In the genomic region with DNA sequence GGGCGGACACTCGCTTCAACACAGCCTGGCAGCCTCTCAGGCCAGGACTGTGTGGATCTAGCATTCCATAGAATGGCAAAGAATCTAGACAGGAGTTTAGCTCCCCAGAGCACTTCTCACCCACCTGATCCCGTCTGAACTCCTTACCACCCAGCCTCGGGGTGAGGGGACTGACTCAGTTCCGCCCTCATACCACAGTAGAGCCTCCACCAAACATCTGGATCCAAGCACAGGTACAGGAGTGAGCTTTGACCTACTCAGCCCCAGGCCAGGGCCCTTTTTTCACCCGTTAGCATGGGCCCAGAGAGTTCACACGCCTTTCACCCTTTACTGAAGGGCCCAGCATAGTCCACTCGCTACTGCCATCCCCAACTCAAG, we compare ENCODE assay signal across 8 cellular contexts. TPM values are rescaled to one million over a fixed set of nuclear protein-coding genes. Genes with fewer than 3 reads are reported as not detected.
DNase-seq lines count a peak whose midpoint lies in the region; ATAC-seq and TF ChIP-seq lines count a peak whose summit lies in the region.

No MANE protein-coding gene starts in this region.

- no peak overlapping the region for H4K91ac ChIP-seq in H9 (ENCODE audit: insufficient read length, low read depth, low read length)

- H2BK15ac ChIP-seq in H9 (ENCODE audit: low read depth, low read length): no peak overlapping the region

- peaks cover 6 to 27% (median 25%) of the 10 kb centered on the region in 3 experiments; a peak in 6 of 7 replicates for H3K36me3 Mint-ChIP-seq in H9 (ENCODE audit: insufficient read depth in 1 of 3, low read depth in 3 of 3)

- H3K36me3 ChIP-seq in left ventricle myocardium inferior: peaks cover 7% of the 10 kb centered on the region

- H3K9ac ChIP-seq in H9 (ENCODE audit: extremely low read depth, insufficient read length, low read length): peak overlapping the region; percentile 91

- peak overlapping the region in 2 of 3 experiments; percentile 92; a peak in 4 of 7 replicates for H3K27ac Mint-ChIP-seq in H9

- H2AK5ac ChIP-seq in H9 (ENCODE audit: insufficient read length, low read length): no peak overlapping the region

- H3T11ph ChIP-seq in H9 (ENCODE audit: low read length): no peak overlapping the region

- H2BK20ac ChIP-seq in H9 (ENCODE audit: low read depth, low read length, poor library complexity, severe bottlenecking): no peak overlapping the region

- DNase-seq in H9: no peak
- no peak for DNase-seq in left ventricle myocardium inferior
- DNase-seq in SKM-1 treated with dmso at 0.1 percent for 144 hours (lab: John Stamatoyannopoulos, UW; ENCODE audit: unreplicated experiment): no peak
- DNase-seq in stimulated activated CD4-positive, alpha-beta T cell treated with anti-CD3 and anti-CD28 coated beads, Interleukin-2, amount 100 ng/mL, for 24 hours: no peak

- peaks cover 5% of the 10 kb centered on the region for H3K23me2 ChIP-seq in H9 (ENCODE audit: insufficient read length, low read depth, low read length, poor library complexity, severe bottlenecking)

- no peak overlapping the region for H2AFZ ChIP-seq in H9 (ENCODE audit: low read length)

- peak overlapping the region; percentile 90 for H3K4me2 ChIP-seq in H9 (ENCODE audit: insufficient read depth, insufficient read length, low read length)

- H4K5ac ChIP-seq in H9 (ENCODE audit: insufficient read length, low read depth, low read length): peak overlapping the region; percentile 34

- H3K27ac ChIP-seq in H9 (ENCODE audit: insufficient read length, low read depth, low read length) (no peak overlapping the region), VCaP (peak overlapping the region; percentile 97), left ventricle myocardium inferior (replicated peaks) (peak overlapping the region; percentile 87), skin epidermis (peak overlapping the region; percentile 40 to 93 (median 83))

- H4K8ac ChIP-seq in H9 (replicated peaks; ENCODE audit: insufficient read length, low read depth, low read length): no peak overlapping the region

- H3K4me1 ChIP-seq in H9 (ENCODE audit: insufficient read depth, low read length): peaks cover 4% of the 10 kb centered on the region; the same call in 1 of the 2 replicates
- peaks cover 62% of the 10 kb centered on the region for H3K4me1 ChIP-seq in left ventricle myocardium inferior

- H3K4me1 Mint-ChIP-seq in H9: peaks cover 30 to 31% of the 10 kb centered on the region in 2 experiments

- H3K9me3 ChIP-seq in H9 (ENCODE audit: control insufficient read depth, low read depth, low read length): no peaks in the 10 kb centered on the region
- no peaks in the 10 kb centered on the region for H3K9me3 ChIP-seq in left ventricle myocardium inferior (replicated peaks)

- TF ChIP-seq CTCF in H9 (conservative IDR thresholded peaks at IDR 0.05) (no peak), VCaP (conservative IDR thresholded peaks at IDR 0.05) (no peak), left ventricle myocardium inferior (IDR thresholded peaks at IDR 0.05; ENCODE audit: borderline replicate concordance) (no peak)

- no peak overlapping the region; the same call in 1 of the 2 replicates for H3K14ac ChIP-seq in H9 (ENCODE audit: insufficient read depth, low read length)

- H3K79me1 ChIP-seq in H9 (ENCODE audit: insufficient read depth, low read depth, low read length, poor library complexity, severe bottlenecking): peaks cover 8% of the 10 kb centered on the region

- H3K4me3 Mint-ChIP-seq in H9: peak overlapping the region; percentile 95 to 96

- no peak overlapping the region for H2BK120ac ChIP-seq in H9 (ENCODE audit: low read depth, low read length, poor library complexity, severe bottlenecking)

- no peaks in the 10 kb centered on the region for H3K27me3 ChIP-seq in H9 (ENCODE audit: insufficient read depth, low read length)
- H3K27me3 ChIP-seq in left ventricle myocardium inferior (ENCODE audit: low read depth): no peaks in the 10 kb centered on the region

- no peak overlapping the region for H2BK5ac ChIP-seq in H9 (ENCODE audit: insufficient read length, low read length)

- no CpG with 5 or more reads among the region's 8 CpGs for WGBS in H9 (ENCODE audit: extremely low coverage, insufficient read length, low lambda C conversion rate)

- no peak overlapping the region for H2BK12ac ChIP-seq in H9 (ENCODE audit: insufficient read length, low read depth, low read length)

- H3K4me3 ChIP-seq in left ventricle myocardium inferior: peak overlapping the region; percentile 95
- H3K4me3 ChIP-seq in skin epidermis: peak overlapping the region; percentile 89 to 99 (median 97)

- ATAC-seq in GM18870 (IDR thresholded peaks at IDR 0.05; ENCODE audit: unreplicated experiment) (no peak), GM21381 (IDR thresholded peaks at IDR 0.05; ENCODE audit: unreplicated experiment) (no peak)

- no peaks in the 10 kb centered on the region for H4K20me1 ChIP-seq in H9 (ENCODE audit: control insufficient read depth, insufficient read depth, insufficient read length)

- H3K23ac ChIP-seq in H9 (ENCODE audit: insufficient read length, low read depth, low read length): no peak overlapping the region

- H3K18ac ChIP-seq in H9 (ENCODE audit: insufficient read length, low read depth, low read length): no peak overlapping the region

- no peak overlapping the region for H3K4ac ChIP-seq in H9 (ENCODE audit: low read depth, low read length)

- no peak overlapping the region for H3K56ac ChIP-seq in H9 (ENCODE audit: insufficient read length, low read depth, low read length)

- H3K27me3 Mint-ChIP-seq in H9 (ENCODE audit: low read depth): peaks cover 3% of the 10 kb centered on the region

- no peaks in the 10 kb centered on the region; a peak in 1 of 5 replicates for H3K9me3 Mint-ChIP-seq in H9

- intact Hi-C loops in left ventricle myocardium inferior (cut with micrococcal nuclease): no loop called here

- peaks cover 14% of the 10 kb centered on the region; the same call in 1 of the 2 replicates for H3K79me2 ChIP-seq in H9 (ENCODE audit: insufficient read depth, low read length)

RNA-seq across cellular contexts. Expression of a gene that starts 0.7 kb away (rescaled TPM):
- 90.8 and 93.9 TPM in 2 replicates for total RNA-seq in H9 (2021)
- 124 TPM for total RNA-seq in left ventricle myocardium inferior
